ENCODE assay signal across 9 cellular contexts in genomic region chr6:108118791-108119211, GRCh38. TPM values are rescaled to one million over a fixed set of nuclear protein-coding genes. Genes with fewer than 3 reads are reported as not detected.
DNase-seq lines count a peak whose midpoint lies in the region; ATAC-seq, FAIRE-seq and TF ChIP-seq lines count a peak whose summit lies in the region.
"Had no signal": no experiment of that assay in that cellular context is flagged by ENCODE, and none has a peak within 500 bp of the region (broad histone marks: within the 10 kb centered on the region; RNA-seq: fewer than 3 reads in every experiment).

No MANE protein-coding gene starts in this region.

- POLR2A ChIA-PET in GM10248 (lab: Yijun Ruan, JAX), result no interaction called here

- peak overlapping the region; percentile 56 for H2AFZ ChIP-seq in astrocyte (ENCODE audit: low read depth, low read length)

- DNase-seq in left ventricle myocardium inferior (no peak), left cardiac atrium (no peak), astrocyte (ENCODE audit: low read depth) (no peak), memory B cell (ENCODE audit: low spot score in 2 of 2) (no peak), upper lobe of right lung (no peak), GM10248 (ENCODE audit: extremely low spot score) (no peak)
- DNase-seq in stimulated activated CD8-positive, alpha-beta memory T cell treated with anti-CD3 and anti-CD28 coated beads, Interleukin-4, amount 100 ng/mL, for 48 hours, result no peak
- no peak for DNase-seq in stimulated activated CD4-positive, alpha-beta T cell treated with anti-CD3 and anti-CD28 coated beads, Interleukin-2, amount 100 ng/mL, for 24 hours

- no peak for TF ChIP-seq CTCF in left ventricle myocardium inferior (IDR thresholded peaks at IDR 0.05; ENCODE audit: borderline replicate concordance)
- no peak for TF ChIP-seq CTCF in astrocyte (IDR thresholded peaks at IDR 0.05; ENCODE audit: insufficient read depth, low read depth, low read length)
- TF ChIP-seq CTCF in upper lobe of right lung (IDR thresholded peaks at IDR 0.05), result no peak
- no peak for TF ChIP-seq CTCF in GM10248 (IDR thresholded peaks at IDR 0.05; ENCODE audit: control extremely low read depth, extremely low read depth, low read depth, missing control alignments)

- no peaks in the 10 kb centered on the region for H3K79me2 ChIP-seq in astrocyte (ENCODE audit: insufficient read depth, low read length)

- H3K4me3 Mint-ChIP-seq in astrocyte (ENCODE audit: unreplicated experiment) (peak overlapping the region; percentile 81), memory B cell (peak overlapping the region; percentile 89)

- H3K9me3 ChIP-seq in left ventricle myocardium inferior (replicated peaks), result no peaks in the 10 kb centered on the region
- H3K9me3 ChIP-seq in astrocyte (ENCODE audit: insufficient read depth, low read depth, low read length), result no peaks in the 10 kb centered on the region
- H3K9me3 ChIP-seq in upper lobe of right lung, result no peaks in the 10 kb centered on the region

- H3K4me3 ChIP-seq in left ventricle myocardium inferior, result peak overlapping the region; percentile 76
- H3K4me3 ChIP-seq in astrocyte (ENCODE audit: insufficient read depth, low read depth, low read length), result peak overlapping the region; percentile 52
- peak overlapping the region; percentile 33 for H3K4me3 ChIP-seq in upper lobe of right lung

- H3K4me1 ChIP-seq in left ventricle myocardium inferior, result peaks cover 52% of the 10 kb centered on the region
- peaks cover 17% of the 10 kb centered on the region for H3K4me1 ChIP-seq in astrocyte (ENCODE audit: insufficient read depth, low read length)
- peaks cover 45% of the 10 kb centered on the region for H3K4me1 ChIP-seq in upper lobe of right lung

- CTCF ChIA-PET in GM10248 (lab: Yijun Ruan, JAX), result interaction anchor here (1.0 to 3.2 kb wide), 2 partner anchors 11 to 50 kb away, joined by 3 to 7 read pairs; no protein-coding TSS in a partner anchor

- H3K9me3 Mint-ChIP-seq in astrocyte (ENCODE audit: unreplicated experiment) (peaks cover 24% of the 10 kb centered on the region), memory B cell (no peaks in the 10 kb centered on the region)

- H3K27me3 ChIP-seq in left ventricle myocardium inferior (ENCODE audit: low read depth) (peaks cover 100% of the 10 kb centered on the region), astrocyte (ENCODE audit: insufficient read depth, low read length) (peaks cover 76% of the 10 kb centered on the region), upper lobe of right lung (peaks cover 93% of the 10 kb centered on the region)

- H3K27ac ChIP-seq in left ventricle myocardium inferior (replicated peaks) (no peak overlapping the region), astrocyte (ENCODE audit: low read depth, low read length) (no peak overlapping the region), upper lobe of right lung (no peak overlapping the region)

- H3K4me1 Mint-ChIP-seq in astrocyte (ENCODE audit: low read depth, unreplicated experiment) (peaks cover 16% of the 10 kb centered on the region), memory B cell (peaks cover 35% of the 10 kb centered on the region)

- H3K4me2 ChIP-seq in astrocyte (ENCODE audit: low read length), result peak overlapping the region; percentile 89

- no peak for ATAC-seq in left cardiac atrium
- peak; percentile 13 for ATAC-seq in memory B cell (ENCODE audit: low read depth)
- no peak for ATAC-seq in upper lobe of right lung

- no peaks in the 10 kb centered on the region for H3K36me3 ChIP-seq in left ventricle myocardium inferior
- no peaks in the 10 kb centered on the region for H3K36me3 ChIP-seq in astrocyte (ENCODE audit: insufficient read depth, low read length)
- no peaks in the 10 kb centered on the region for H3K36me3 ChIP-seq in upper lobe of right lung

- intact Hi-C loops in left ventricle myocardium inferior (cut with micrococcal nuclease), result loop anchor here (10.0 kb wide), 2 partner anchors 376 to 406 kb away; no protein-coding TSS in a partner anchor
- intact Hi-C loops in left cardiac atrium (cut with DNase I), result loop anchor here in 1 of 2 donors (10.0 kb wide), 1 partner anchor 406 kb away; no protein-coding TSS in a partner anchor
- intact Hi-C loops in upper lobe of right lung (cut with DNase I), result loop anchor here (10.0 kb wide), 2 partner anchors 376 to 406 kb away; no protein-coding TSS in a partner anchor

- H3K27ac Mint-ChIP-seq in astrocyte (ENCODE audit: unreplicated experiment) (peak overlapping the region; percentile 77), memory B cell (no peak overlapping the region)

- H4K20me1 ChIP-seq in astrocyte (ENCODE audit: insufficient read depth, low read length), result peaks cover 4% of the 10 kb centered on the region

- peaks cover 4% of the 10 kb centered on the region for H3K36me3 Mint-ChIP-seq in astrocyte (ENCODE audit: low read depth, unreplicated experiment)
- H3K36me3 Mint-ChIP-seq in memory B cell, result peaks cover 2% of the 10 kb centered on the region

- H3K27me3 Mint-ChIP-seq in astrocyte (ENCODE audit: low read depth, unreplicated experiment) (peaks cover 83% of the 10 kb centered on the region), memory B cell (peaks cover 34% of the 10 kb centered on the region)

- peak; percentile 20 for FAIRE-seq in astrocyte (lab: Jason Lieb, UNC)

- no peak overlapping the region for H3K9ac ChIP-seq in astrocyte (ENCODE audit: low read length)

RNA-seq across cellular contexts. Expression of gene OSTM1, which starts 44.3 kb away (rescaled TPM):
- 40.7 TPM for total RNA-seq in left ventricle myocardium inferior
- total RNA-seq in left cardiac atrium, result 10 to 100 TPM; 47.6 to 57.9 TPM
- total RNA-seq in astrocyte, result 58.3 and 72.8 TPM in 2 replicates
- total RNA-seq in upper lobe of right lung, result 59.3 TPM

RNA-seq across cellular contexts. Expression of gene NR2E1, which starts 47.0 kb away (rescaled TPM):
- not detected for total RNA-seq in left ventricle myocardium inferior
- total RNA-seq in left cardiac atrium, result not detected
- total RNA-seq in astrocyte, result not detected in 2 replicates
- not detected for total RNA-seq in upper lobe of right lung
- total RNA-seq: pulmonary artery endothelial cell had no signal
